ENCODE assay signal across 15 cellular contexts in the genomic region with DNA sequence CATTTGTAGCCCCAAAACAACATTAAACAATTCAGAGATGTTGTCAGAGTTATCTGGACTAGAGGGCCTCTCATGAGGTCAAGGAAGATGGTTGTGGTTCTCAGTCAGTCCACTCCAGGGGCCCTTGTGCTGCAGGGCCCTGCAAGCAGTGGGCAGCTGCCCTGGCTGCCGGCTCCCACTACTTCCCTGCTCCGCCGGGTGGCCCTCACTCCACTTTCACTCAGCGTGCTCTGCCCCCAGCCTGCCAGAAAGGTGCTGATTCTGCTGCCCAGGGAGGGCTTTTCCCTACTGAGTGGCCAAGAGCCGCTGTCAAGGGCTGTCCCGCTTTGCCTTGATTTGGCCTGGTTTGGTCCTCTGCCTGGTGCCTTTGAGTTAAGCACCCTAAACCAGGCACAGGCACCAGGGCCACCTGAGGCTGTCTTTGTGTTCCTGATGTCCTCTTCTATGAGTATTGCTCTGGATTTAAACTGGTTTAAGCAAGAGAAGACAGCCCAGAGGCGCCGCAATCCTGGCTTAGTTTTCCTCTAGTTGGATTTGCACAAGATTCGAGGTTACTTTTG.
DNase-seq lines count a peak whose midpoint lies in the region; ATAC-seq and TF ChIP-seq lines count a peak whose summit lies in the region.
"Had no signal": no experiment of that assay in that cellular context is flagged by ENCODE, and none has a peak within 500 bp of the region (broad histone marks: within the 10 kb centered on the region; RNA-seq: fewer than 3 reads in every experiment).

No MANE protein-coding gene starts in this region.

- H3K27ac ChIP-seq in KMS-11 (peak overlapping the region; percentile 58), mesenchymal stem cell (ENCODE audit: low read length, poor library complexity, severe bottlenecking) (no peak overlapping the region), uterus (peak overlapping the region; percentile 8 to 29)
- H3K27ac ChIP-seq: C4-2B had no signal

- peaks cover 55% of the 10 kb centered on the region for H3K4me1 ChIP-seq in KMS-11 (ENCODE audit: low read depth, poor library complexity, severe bottlenecking)
- peaks cover 3% of the 10 kb centered on the region for H3K4me1 ChIP-seq in mesenchymal stem cell (ENCODE audit: control insufficient read depth, insufficient read depth, low read depth, low read length)
- no peaks in the 10 kb centered on the region for H3K4me1 ChIP-seq in uterus

- H3K9me3 ChIP-seq in mesenchymal stem cell (ENCODE audit: control insufficient read depth, low read length) = no peaks in the 10 kb centered on the region
- H3K9me3 ChIP-seq in uterus = no peaks in the 10 kb centered on the region
- H3K9me3 ChIP-seq in MG63 = no peaks in the 10 kb centered on the region
- H3K9me3 ChIP-seq: SK-N-SH had no signal

- H4K8ac ChIP-seq in mesenchymal stem cell (ENCODE audit: low read length) = peak overlapping the region; percentile 5

- H3K79me2 ChIP-seq in KMS-11 (ENCODE audit: insufficient read depth, low read depth) = no peaks in the 10 kb centered on the region

- no peak overlapping the region for H3K27ac Mint-ChIP-seq in WTC11
- H3K27ac Mint-ChIP-seq: HFFc6 had no signal

- H3K79me1 ChIP-seq in mesenchymal stem cell (replicated peaks; ENCODE audit: low read length, poor library complexity, severe bottlenecking) = no peaks in the 10 kb centered on the region

- intact Hi-C loops in uterus (cut with DNase I; ENCODE audit: low total_unique reads) = no loop called here

- ATAC-seq in WTC11 = peak; percentile 38; the same call in 1 of the 2 replicates

- H3K4me2 ChIP-seq in KMS-11 (peak overlapping the region; percentile 49; the same call in 1 of the 2 replicates), mesenchymal stem cell (ENCODE audit: low read length, poor library complexity, severe bottlenecking) (no peak overlapping the region)
- H3K4me2 ChIP-seq: SK-N-SH had no signal

- H3K9me3 Mint-ChIP-seq in WTC11 = peaks cover 2% of the 10 kb centered on the region; the same call in 1 of the 2 replicates

- H2BK12ac ChIP-seq in mesenchymal stem cell (ENCODE audit: low read length in 2 of 2) = peak overlapping the region; percentile 61 to 99

- no peaks in the 10 kb centered on the region for H3K27me3 ChIP-seq in KMS-11 (ENCODE audit: insufficient read depth, low read depth)
- H3K27me3 ChIP-seq in mesenchymal stem cell (ENCODE audit: control insufficient read depth in 1 of 2, insufficient read depth in 1 of 2, low read length in 2 of 2) = peaks cover 25 to 27% of the 10 kb centered on the region in 2 experiments
- H3K27me3 ChIP-seq in uterus = no peaks in the 10 kb centered on the region
- no peaks in the 10 kb centered on the region for H3K27me3 ChIP-seq in MG63

- no peak for TF ChIP-seq CTCF in KMS-11 (conservative IDR thresholded peaks at IDR 0.05; ENCODE audit: low read depth, low read length)
- TF ChIP-seq CTCF in WTC11 (IDR thresholded peaks at IDR 0.05) = no peak
- no peak for TF ChIP-seq CTCF in uterus (IDR thresholded peaks at IDR 0.05)

- WGBS in mesenchymal stem cell = 85% methylated on average over 9 of the region's 9 CpGs

- no peak overlapping the region for H2BK15ac ChIP-seq in mesenchymal stem cell (ENCODE audit: low read depth, poor library complexity, severe bottlenecking)

- H4K20me1 ChIP-seq in KMS-11 (ENCODE audit: insufficient read depth) = no peaks in the 10 kb centered on the region

- H2AFZ ChIP-seq in KMS-11 (ENCODE audit: low read depth) (no peak overlapping the region), mesenchymal stem cell (ENCODE audit: low read depth, low read length) (no peak overlapping the region)

- peak overlapping the region; percentile 57 to 73 for H3K4ac ChIP-seq in mesenchymal stem cell (ENCODE audit: low read depth in 1 of 2, low read length in 2 of 2)

- no peak overlapping the region for H2AK5ac ChIP-seq in mesenchymal stem cell (ENCODE audit: low read length, severe bottlenecking)

- peak overlapping the region in 1 of 2 experiments; percentile 48 for H3K14ac ChIP-seq in mesenchymal stem cell (ENCODE audit: low read length in 2 of 2)

- H2BK120ac ChIP-seq in mesenchymal stem cell (ENCODE audit: low read depth, low read length) = no peak overlapping the region

- peak overlapping the region in 1 of 2 experiments; percentile 50 for H3K23ac ChIP-seq in mesenchymal stem cell (ENCODE audit: low read length in 2 of 2)

- no peak overlapping the region for H3K4me3 Mint-ChIP-seq in WTC11
- H3K4me3 Mint-ChIP-seq: HFFc6 had no signal

- H3K36me3 ChIP-seq in KMS-11 (ENCODE audit: insufficient read depth) (no peaks in the 10 kb centered on the region), mesenchymal stem cell (ENCODE audit: control insufficient read depth in 1 of 2, insufficient read depth in 2 of 2, low read depth in 1 of 2, low read length in 2 of 2) (no peaks in the 10 kb centered on the region), uterus (no peaks in the 10 kb centered on the region), MG63 (no peaks in the 10 kb centered on the region)

- POLR2A ChIA-PET in WTC11 (lab: Charles Lee) = no interaction called here

- DNase-seq in WTC11 (ENCODE audit: low spot score) (no peak), mesenchymal stem cell (no peak), uterus (no peak), epidermal melanocyte (ENCODE audit: insufficient read length, low spot score) (no peak), NCI-H1417 treated with DMSO at 0.1 percent for 48 hours (lab: John Stamatoyannopoulos, UW) (no peak), MG63 (no peak)
- DNase-seq: DND-41, H7, HFFc6, KG1, NCI-H1436, NCI-H1930, SK-N-SH had no signal

- H3K4me3 ChIP-seq in KMS-11 (IDR thresholded peaks at IDR 0.05; ENCODE audit: insufficient read depth, low read depth, low read length) (no peak overlapping the region), mesenchymal stem cell (ENCODE audit: insufficient read depth in 1 of 2, low read depth in 1 of 2, low read length in 2 of 2) (no peak overlapping the region), uterus (no peak overlapping the region), MG63 (no peak overlapping the region)

- H3K9ac ChIP-seq in KMS-11 = no peak overlapping the region
- no peak overlapping the region for H3K9ac ChIP-seq in mesenchymal stem cell (ENCODE audit: low read length)
- H3K9ac ChIP-seq: SK-N-SH had no signal

- no peaks in the 10 kb centered on the region for H3K4me1 Mint-ChIP-seq in WTC11

- no peak overlapping the region for H2BK5ac ChIP-seq in mesenchymal stem cell (ENCODE audit: low read depth, low read length, poor library complexity, severe bottlenecking)

- TF ChIP-seq POLR2A in uterus (IDR thresholded peaks at IDR 0.05) = no peak

- CTCF ChIA-PET in WTC11 (lab: Charles Lee) = no interaction called here

- no peaks in the 10 kb centered on the region for H3K27me3 Mint-ChIP-seq in WTC11 (ENCODE audit: low read depth)

- peak overlapping the region; percentile 23 to 81 for H3K18ac ChIP-seq in mesenchymal stem cell (ENCODE audit: low read depth in 1 of 2, low read length in 2 of 2)

- H4K91ac ChIP-seq in mesenchymal stem cell (ENCODE audit: low read length) = peak overlapping the region; percentile 84

- H3K36me3 Mint-ChIP-seq in WTC11 = no peaks in the 10 kb centered on the region

TF ChIP-seq in WTC11, 78 proteins besides CTCF, POLR2A, EP300 and RAD21 (continues in another document):
- TF ChIP-seq ZNF121 (CRISPR knock-in tag; IDR thresholded peaks at IDR 0.05) = no peak
- TF ChIP-seq, protein P1, sequence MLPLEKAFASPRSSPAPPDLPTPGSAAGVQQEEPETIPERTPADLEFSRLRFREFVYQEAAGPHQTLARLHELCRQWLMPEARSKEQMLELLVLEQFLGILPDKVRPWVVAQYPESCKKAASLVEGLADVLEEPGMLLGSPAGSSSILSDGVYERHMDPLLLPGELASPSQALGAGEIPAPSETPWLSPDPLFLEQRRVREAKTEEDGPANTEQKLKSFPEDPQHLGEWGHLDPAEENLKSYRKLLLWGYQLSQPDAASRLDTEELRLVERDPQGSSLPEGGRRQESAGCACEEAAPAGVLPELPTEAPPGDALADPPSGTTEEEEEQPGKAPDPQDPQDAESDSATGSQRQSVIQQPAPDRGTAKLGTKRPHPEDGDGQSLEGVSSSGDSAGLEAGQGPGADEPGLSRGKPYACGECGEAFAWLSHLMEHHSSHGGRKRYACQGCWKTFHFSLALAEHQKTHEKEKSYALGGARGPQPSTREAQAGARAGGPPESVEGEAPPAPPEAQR (CRISPR knock-in tag; IDR thresholded peaks at IDR 0.05) = no peak
- TF ChIP-seq CREB1 (CRISPR knock-in tag; IDR thresholded peaks at IDR 0.05) = no peak
- TF ChIP-seq TCF7 (CRISPR knock-in tag; IDR thresholded peaks at IDR 0.05; ENCODE audit: low read depth) = no peak
- TF ChIP-seq RORB (CRISPR knock-in tag; IDR thresholded peaks at IDR 0.05) = no peak
- no peak for TF ChIP-seq RELA (CRISPR knock-in tag; IDR thresholded peaks at IDR 0.05; ENCODE audit: borderline replicate concordance)
- no peak for TF ChIP-seq ZNF138 (CRISPR knock-in tag; conservative IDR thresholded peaks at IDR 0.05)
- TF ChIP-seq, protein P2, sequence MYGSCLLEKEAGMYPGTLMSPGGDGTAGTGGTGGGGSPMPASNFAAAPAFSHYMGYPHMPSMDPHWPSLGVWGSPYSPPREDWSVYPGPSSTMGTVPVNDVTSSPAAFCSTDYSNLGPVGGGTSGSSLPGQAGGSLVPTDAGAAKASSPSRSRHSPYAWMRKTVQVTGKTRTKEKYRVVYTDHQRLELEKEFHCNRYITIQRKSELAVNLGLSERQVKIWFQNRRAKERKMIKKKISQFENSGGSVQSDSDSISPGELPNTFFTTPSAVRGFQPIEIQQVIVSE (CRISPR knock-in tag; IDR thresholded peaks at IDR 0.05; ENCODE audit: borderline replicate concordance) = no peak
- TF ChIP-seq, protein P3, sequence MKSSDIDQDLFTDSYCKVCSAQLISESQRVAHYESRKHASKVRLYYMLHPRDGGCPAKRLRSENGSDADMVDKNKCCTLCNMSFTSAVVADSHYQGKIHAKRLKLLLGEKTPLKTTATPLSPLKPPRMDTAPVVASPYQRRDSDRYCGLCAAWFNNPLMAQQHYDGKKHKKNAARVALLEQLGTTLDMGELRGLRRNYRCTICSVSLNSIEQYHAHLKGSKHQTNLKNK (CRISPR knock-in tag; IDR thresholded peaks at IDR 0.05) = no peak
- TF ChIP-seq ESRRA (CRISPR knock-in tag; IDR thresholded peaks at IDR 0.05; ENCODE audit: borderline replicate concordance) = no peak
- TF ChIP-seq, protein P4, sequence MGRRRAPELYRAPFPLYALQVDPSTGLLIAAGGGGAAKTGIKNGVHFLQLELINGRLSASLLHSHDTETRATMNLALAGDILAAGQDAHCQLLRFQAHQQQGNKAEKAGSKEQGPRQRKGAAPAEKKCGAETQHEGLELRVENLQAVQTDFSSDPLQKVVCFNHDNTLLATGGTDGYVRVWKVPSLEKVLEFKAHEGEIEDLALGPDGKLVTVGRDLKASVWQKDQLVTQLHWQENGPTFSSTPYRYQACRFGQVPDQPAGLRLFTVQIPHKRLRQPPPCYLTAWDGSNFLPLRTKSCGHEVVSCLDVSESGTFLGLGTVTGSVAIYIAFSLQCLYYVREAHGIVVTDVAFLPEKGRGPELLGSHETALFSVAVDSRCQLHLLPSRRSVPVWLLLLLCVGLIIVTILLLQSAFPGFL (CRISPR knock-in tag; IDR thresholded peaks at IDR 0.05; ENCODE audit: borderline replicate concordance) = no peak
- no peak for TF ChIP-seq NFATC4 (CRISPR knock-in tag; IDR thresholded peaks at IDR 0.05)
- no peak for TF ChIP-seq CREM (CRISPR knock-in tag; IDR thresholded peaks at IDR 0.05)
